ENCODE assay signal across 8 cellular contexts in genomic region chr9:98807070-98807810, GRCh38. TPM values are rescaled to one million over a fixed set of nuclear protein-coding genes. Genes with fewer than 3 reads are reported as not detected.
DNase-seq lines count a peak whose midpoint lies in the region; ATAC-seq, FAIRE-seq and TF ChIP-seq lines count a peak whose summit lies in the region.

TSS of gene GALNT12 (plus strand) at chr9:98807670. CDS start at chr9:98807699, 29 bp downstream.

- dilution Hi-C loops in keratinocyte (cut with MboI; ENCODE audit: extremely low pct_ligation_motif_present, low sequenced_read_pairs), result no loop called here

- H3K9me3 ChIP-seq in ES-I3 (ENCODE audit: control insufficient read depth, insufficient read depth, low read length), result no peaks in the 10 kb centered on the region
- H3K9me3 ChIP-seq in K562 (replicated peaks; ENCODE audit: control insufficient read depth, insufficient read depth, low read depth, low read length), result no peaks in the 10 kb centered on the region
- H3K9me3 ChIP-seq in keratinocyte (ENCODE audit: control insufficient read depth, low read depth, low read length), result no peaks in the 10 kb centered on the region

- no TSS peak for BruUV-seq in K562 (replicated peaks; lab: Mats Ljungman, UMichigan)

- POLR2A ChIA-PET in K562 (lab: Yijun Ruan, JAX), result interaction anchor here (0.5 to 2.3 kb wide), 7 partner anchors 11 to 722 kb away, joined by 3 to 8 read pairs (median 3); no protein-coding TSS in a partner anchor

- H4K20me1 ChIP-seq in K562 (replicated peaks; ENCODE audit: control insufficient read depth, insufficient read depth, low read length) (no peaks in the 10 kb centered on the region), keratinocyte (ENCODE audit: control insufficient read depth, extremely low read depth, insufficient read depth, low read length) (no peaks in the 10 kb centered on the region)

- FAIRE-seq in K562 (lab: Jason Lieb, UNC), result no peak
- FAIRE-seq in keratinocyte (lab: Jason Lieb, UNC), result no peak

- H3K9me1 ChIP-seq in K562 (ENCODE audit: control insufficient read depth, insufficient read depth, low read length), result no peaks in the 10 kb centered on the region
- no peaks in the 10 kb centered on the region for H3K9me1 ChIP-seq in keratinocyte (ENCODE audit: control insufficient read depth, extremely low read depth, insufficient read depth, low read length)

- intact Hi-C loops in K562 (cut with micrococcal nuclease), result loop anchor here (5.0 kb wide), 3 partner anchors 40 to 270 kb away; no protein-coding TSS in a partner anchor

- WGBS in K562 (ENCODE audit: insufficient coverage, low coverage, missing lambda C conversion rate), result 5% methylated on average over 28 of the region's 50 CpGs

- peak; percentile 49 for ATAC-seq in HG02884 (IDR thresholded peaks at IDR 0.05; ENCODE audit: unreplicated experiment)
- ATAC-seq in K562, result peak; percentile 75
- ATAC-seq in HG03196 (IDR thresholded peaks at IDR 0.05; ENCODE audit: unreplicated experiment), result no peak

- H3K79me2 ChIP-seq in K562 (ENCODE audit: control insufficient read depth, insufficient read depth, low read length), result peaks cover 37% of the 10 kb centered on the region
- H3K79me2 ChIP-seq in keratinocyte (ENCODE audit: control insufficient read depth, insufficient read depth, low read length), result no peaks in the 10 kb centered on the region

- H3K27ac ChIP-seq in K562 (ENCODE audit: extremely low read depth, low read depth, low read length) (peak within 1 kb of the TSS; percentile 59), keratinocyte (ENCODE audit: control insufficient read depth, insufficient read depth, low read length) (no peak within 1 kb of the TSS)

- no peak for TF ChIP-seq EP300 in K562 (IDR thresholded peaks at IDR 0.05; ENCODE audit: low read length)

- TF ChIP-seq POLR2A in K562 (conservative IDR thresholded peaks at IDR 0.05), result no peak

- TF ChIP-seq RAD21 in K562 (CRISPR knock-in tag; conservative IDR thresholded peaks at IDR 0.05 in 1 of 2, IDR thresholded peaks at IDR 0.05 in 1 of 2), result no peak

- CTCF ChIA-PET in K562 (lab: Yijun Ruan, JAX; ENCODE audit: low intra/inter-chr PET ratio), result interaction anchor here (1.6 kb wide), 1 partner anchor 191 kb away, joined by 4 read pairs; no protein-coding TSS in a partner anchor

- H3K4me2 ChIP-seq in K562 (ENCODE audit: insufficient read depth, low read length) (peak within 1 kb of the TSS; percentile 81), keratinocyte (ENCODE audit: control insufficient read depth, extremely low read depth, insufficient read depth, low read depth, low read length) (peak within 1 kb of the TSS; percentile 83)

- in situ Hi-C loops in K562 (cut with MboI), result no loop called here

- H3K9ac ChIP-seq in ES-I3 (ENCODE audit: low read depth, low read length), result peak within 1 kb of the TSS; percentile 67; the same call in 1 of the 2 replicates
- peak within 1 kb of the TSS; percentile 60 to 94 for H3K9ac ChIP-seq in K562 (ENCODE audit: insufficient read depth in 1 of 2, low read depth in 2 of 2, low read length in 2 of 2)
- H3K9ac ChIP-seq in keratinocyte (ENCODE audit: control insufficient read depth, extremely low read depth, insufficient read depth, low read length), result peak within 1 kb of the TSS; percentile 47

- H2AFZ ChIP-seq in K562 (ENCODE audit: low read depth, low read length), result peak within 1 kb of the TSS; percentile 92
- peak within 1 kb of the TSS; percentile 27 for H2AFZ ChIP-seq in keratinocyte (ENCODE audit: control insufficient read depth, low read length)

- 0 out of 2 replicates have a peak, but pooled peaks cover 4% of the 10 kb centered on the region for H3K4me1 ChIP-seq in ES-I3 (ENCODE audit: insufficient read depth, low read length)
- H3K4me1 ChIP-seq in K562 (replicated peaks in 1 of 2; ENCODE audit: control insufficient read depth in 2 of 2, insufficient read depth in 2 of 2, low read length in 2 of 2), result peaks cover 31 to 57% of the 10 kb centered on the region in 2 experiments
- peaks cover 35% of the 10 kb centered on the region for H3K4me1 ChIP-seq in keratinocyte (ENCODE audit: control insufficient read depth, extremely low read depth, insufficient read depth, low read length)

- TF ChIP-seq CTCF in K562 (IDR thresholded peaks at IDR 0.05 in 2 of 3, conservative IDR thresholded peaks at IDR 0.05 in 1 of 3; ENCODE audit: insufficient read depth in 2 of 3, low read depth in 1 of 3, low read length in 3 of 3), result peak in 1 of 3 experiments; percentile 41; a peak in 1 of 6 replicates
- TF ChIP-seq CTCF in keratinocyte (optimal IDR thresholded peaks at IDR 0.05 in 1 of 3, IDR thresholded peaks at IDR 0.05 in 1 of 3, conservative IDR thresholded peaks at IDR 0.05 in 1 of 3; ENCODE audit: extremely low read depth in 1 of 3, insufficient read depth in 2 of 3, low read length in 3 of 3), result peak in 1 of 3 experiments; percentile 31

- peak within 1 kb of the TSS; percentile 66 for H3K4me3 ChIP-seq in K562
- H3K4me3 ChIP-seq in keratinocyte (ENCODE audit: control insufficient read depth in 2 of 3, extremely low read depth in 1 of 3, insufficient read depth in 2 of 3, low read depth in 1 of 3, low read length in 3 of 3), result peak within 1 kb of the TSS; percentile 37 to 75 (median 75)

- H3K36me3 ChIP-seq in ES-I3 (ENCODE audit: insufficient read depth, low read length), result no peaks in the 10 kb centered on the region
- peaks cover 12% of the 10 kb centered on the region; the same call in 2 of the 3 replicates for H3K36me3 ChIP-seq in K562 (ENCODE audit: control insufficient read depth, insufficient read depth, low read length)
- no peaks in the 10 kb centered on the region for H3K36me3 ChIP-seq in keratinocyte (ENCODE audit: control insufficient read depth in 2 of 2, extremely low read depth in 1 of 2, insufficient read depth in 2 of 2, low read length in 2 of 2)

- H3K27me3 ChIP-seq in K562 (ENCODE audit: control insufficient read depth in 2 of 2, insufficient read depth in 2 of 2, low read length in 2 of 2), result no peaks in the 10 kb centered on the region
- no peaks in the 10 kb centered on the region for H3K27me3 ChIP-seq in keratinocyte (ENCODE audit: control insufficient read depth, extremely low read depth, insufficient read depth, low read length)

- DNase-seq in T follicular helper cell (ENCODE audit: low read depth), result peak; percentile 36
- peak; percentile 80 to 92 (median 89) for DNase-seq in K562 (ENCODE audit: extremely low read depth in 1 of 4, low spot score in 3 of 4)
- no peak for DNase-seq in keratinocyte (ENCODE audit: low read depth, low spot score)
- DNase-seq in stimulated activated CD4-positive, alpha-beta T cell treated with anti-CD3 and anti-CD28 coated beads, Interleukin-1b, Interleukin-23, amount 100 ng/mL, for 48 hours, result peak; percentile 41
- no peak for DNase-seq in middle frontal gyrus (ENCODE audit: extremely low spot score, low spot score)

TF ChIP-seq in K562, 482 proteins besides CTCF, POLR2A, EP300 and RAD21 (continues in another document):
- TF ChIP-seq IRF2 (CRISPR knock-in tag; IDR thresholded peaks at IDR 0.05) (no peak), CHCHD3 (CRISPR knock-in tag; IDR thresholded peaks at IDR 0.05) (no peak), E2F4 (CRISPR knock-in tag; IDR thresholded peaks at IDR 0.05; ENCODE audit: low read depth) (no peak), TAF1 (IDR thresholded peaks at IDR 0.05; ENCODE audit: control insufficient read depth, extremely low read depth, insufficient read depth, low read length, severe bottlenecking) (peak; percentile 70)

RNA-seq across cellular contexts. Expression of gene GALNT12, which starts in this region (rescaled TPM):
- total RNA-seq in K562 (2011; cell fraction: chromatin; rRNA removed; ENCODE audit: low replicate concordance), result 99.2 and 173 TPM in 2 replicates
- 75.7 and 81.2 TPM in 2 replicates for total RNA-seq in K562 (2011; cell fraction: nucleolus; rRNA removed)
- total RNA-seq in K562 (2011; cell fraction: nucleoplasm; rRNA removed), result 101 and 122 TPM in 2 replicates
- total RNA-seq in K562 (2014; rRNA removed) (36.3 and 39.1 TPM in 2 replicates), K562 (2014; rRNA removed; fragmentation: Illumina TruSeq; extraction: Trizol) (44.2 and 51.1 TPM in 2 replicates), K562 (2015; rRNA removed; fragmentation: Illumina TruSeq; extraction: Trizol) (43.6 and 46.8 TPM in 2 replicates), K562 (2021) (38.1 and 39.3 TPM in 2 replicates)
- polyA plus RNA-seq in K562 (2011; rRNA removed) (82.9 and 86.6 TPM in 2 replicates), K562 (2014; fragmentation: Illumina TruSeq; extraction: Trizol) (42.4 and 45.3 TPM in 2 replicates), K562 (2014; fragmentation: Nextera tagmentation; extraction: Ambion mirVana) (10 to 100 TPM; 29.7 to 33.7 TPM), K562 (2014; rRNA removed) (45.6 and 49.4 TPM in 2 replicates), keratinocyte (1.1 to 1.8 TPM (median 1.2 TPM) in 3 replicates)
- polyA plus RNA-seq in K562 (2011; cell fraction: cytosol; rRNA removed), result 28.4 and 41.1 TPM in 2 replicates
- 163 and 207 TPM in 2 replicates for polyA plus RNA-seq in K562 (2011; cell fraction: nucleus; rRNA removed)
- 37.8 and 58.5 TPM in 2 replicates for polyA plus RNA-seq in K562 (2012)
- 35.3 and 36.9 TPM in 2 replicates for polyA minus RNA-seq in K562 (2011; rRNA and poly(A)+ RNA removed)
- 12.0 and 15.8 TPM in 2 replicates for polyA minus RNA-seq in K562 (2011; cell fraction: cytosol; rRNA and poly(A)+ RNA removed)
- polyA minus RNA-seq in K562 (2011; cell fraction: nucleus; rRNA and poly(A)+ RNA removed), result 32.7 and 49.1 TPM in 2 replicates
- 0.60 TPM for polyA plus RNA-seq in keratinocyte (2011; ENCODE audit: low read depth)
- polyA plus RNA-seq in keratinocyte (2011; cell fraction: cytosol; rRNA removed), result 0.44 and 0.74 TPM in 2 replicates
- 1.5 and 1.6 TPM in 2 replicates for polyA plus RNA-seq in keratinocyte (2011; cell fraction: nucleus; rRNA removed)
- polyA plus RNA-seq in keratinocyte (2012; ENCODE audit: low replicate concordance), result 0.21 and 1.3 TPM in 2 replicates
- 0.49 to 1.4 TPM (median 1.0 TPM) in 3 replicates for polyA minus RNA-seq in keratinocyte
- 0.96 TPM for polyA minus RNA-seq in keratinocyte (2011; cell fraction: cytosol; rRNA and poly(A)+ RNA removed)
- 1.2 and 1.5 TPM in 2 replicates for polyA minus RNA-seq in keratinocyte (2011; cell fraction: nucleus; rRNA and poly(A)+ RNA removed)

Comparison
In these comparisons a context has a peak if more than half of its experiments do, and no peak if none do; other contexts are left out.
1. RNA of gene GALNT12 (polyA plus RNA-seq): 28.4 to 207 TPM in K562; 0.21 to 1.8 TPM in keratinocyte; every median in the first group is over 10 times any median in the second.
2. DNase-seq: peak in T follicular helper cell (single experiment), K562 (4 of 4) and stimulated activated CD4-positive, alpha-beta T cell treated with anti-CD3 and anti-CD28 coated beads, Interleukin-1b, Interleukin-23, amount 100 ng/mL, for 48 hours (single experiment); none in keratinocyte (single experiment) and middle frontal gyrus (single experiment).
3. Peak in every context shown above with its lines, with median percentiles within 50 percentile points of each other: H3K9ac ChIP-seq.